ENCODE assay signal across 18 cellular contexts in genomic region chr11:128239224-128239790, GRCh38.
DNase-seq lines count a peak whose midpoint lies in the region; ATAC-seq, FAIRE-seq and TF ChIP-seq lines count a peak whose summit lies in the region.
"Had no signal": no experiment of that assay in that cellular context is flagged by ENCODE, and none has a peak within 500 bp of the region (broad histone marks: within the 10 kb centered on the region; RNA-seq: fewer than 3 reads in every experiment).

No MANE protein-coding gene starts in this region.

- H3K9ac ChIP-seq in Karpas-422 (ENCODE audit: low read length) (no peak overlapping the region), GM12878 (ENCODE audit: control insufficient read depth, insufficient read depth, low read length) (no peak overlapping the region)

- no peak for FAIRE-seq in GM12878 (lab: Jason Lieb, UNC)
- FAIRE-seq: bronchial epithelial cell had no signal

- no peak for DNase-seq in activated CD8-positive, alpha-beta memory T cell treated with anti-CD3 and anti-CD28 coated beads, Interleukin-2, amount 10 ng/mL, durations not matched to agents 7 days and 5 days
- DNase-seq in activated CD8-positive, alpha-beta memory T cell treated with anti-CD3 and anti-CD28 coated beads for 24 hours, result no peak
- no peak for DNase-seq in Karpas-422
- no peak for DNase-seq in GM12878 (ENCODE audit: low read depth, low spot score)
- no peak for DNase-seq in stimulated activated effector memory CD8-positive, alpha-beta T cell treated with anti-CD3 and anti-CD28 coated beads, Interleukin-12 subunit alpha, Interleukin-12 subunit beta, amount 100 ng/mL, for 72 hours (ENCODE audit: low spot score in 2 of 2)
- DNase-seq in stimulated activated CD4-positive, alpha-beta T cell treated with anti-CD3 and anti-CD28 coated beads, Interleukin-12 subunit alpha, Interleukin-12 subunit beta, amount 100 ng/mL, for 4 hours, result no peak
- DNase-seq in stimulated activated CD4-positive, alpha-beta T cell treated with anti-CD3 and anti-CD28 coated beads, Interleukin-4, amount 100 ng/mL, for 1 hour, result no peak
- DNase-seq: ACHN, mammary epithelial cell, NCI-H1048, NCI-H2171 treated with DMSO at 0.1 percent for 48 hours, ovary, spleen, WERI-Rb-1 had no signal

- H3K9me2 ChIP-seq in Karpas-422 (replicated peaks; ENCODE audit: insufficient read depth, low read length), result no peaks in the 10 kb centered on the region

- H3K36me3 Mint-ChIP-seq in activated CD8-positive, alpha-beta memory T cell treated with anti-CD3 and anti-CD28 coated beads, Interleukin-2, amount 10 ng/mL, durations not matched to agents 7 days and 5 days, result no peaks in the 10 kb centered on the region
- H3K36me3 Mint-ChIP-seq in stimulated activated effector memory CD8-positive, alpha-beta T cell treated with anti-CD3 and anti-CD28 coated beads, Interleukin-12 subunit alpha, Interleukin-12 subunit beta, amount 100 ng/mL, for 72 hours, result no peaks in the 10 kb centered on the region

- H3K9me3 Mint-ChIP-seq in activated CD8-positive, alpha-beta memory T cell treated with anti-CD3 and anti-CD28 coated beads, Interleukin-2, amount 10 ng/mL, durations not matched to agents 7 days and 5 days (ENCODE audit: low read depth), result peaks cover 3% of the 10 kb centered on the region
- H3K9me3 Mint-ChIP-seq in stimulated activated effector memory CD8-positive, alpha-beta T cell treated with anti-CD3 and anti-CD28 coated beads, Interleukin-12 subunit alpha, Interleukin-12 subunit beta, amount 100 ng/mL, for 72 hours, result no peaks in the 10 kb centered on the region

- H3K79me2 ChIP-seq in Karpas-422 (ENCODE audit: low read length), result no peaks in the 10 kb centered on the region
- H3K79me2 ChIP-seq in GM12878 (ENCODE audit: control insufficient read depth, insufficient read depth, low read length), result no peaks in the 10 kb centered on the region

- in situ Hi-C loops in GM12878 (cut with MboI), result no loop called here

- TF ChIP-seq RAD21 in GM12878 (IDR thresholded peaks at IDR 0.05; ENCODE audit: insufficient read depth, low read depth, low read length), result no peak

- 51% methylated on average over 4 of the region's 4 CpGs for WGBS in GM12878 (ENCODE audit: insufficient coverage, insufficient replicate concordance, low lambda C conversion rate, missing lambda C conversion rate)

- intact Hi-C loops in GM12878 (cut with micrococcal nuclease; ENCODE audit: unreplicated experiment), result no loop called here

- no peaks in the 10 kb centered on the region for H3K9me3 ChIP-seq in Karpas-422 (ENCODE audit: low read length)
- H3K9me3 ChIP-seq in GM12878 (replicated peaks; ENCODE audit: control insufficient read depth, insufficient read depth, low read length), result no peaks in the 10 kb centered on the region
- H3K9me3 ChIP-seq: gastroesophageal sphincter, ovary, spleen, suprapubic skin had no signal

- no peaks in the 10 kb centered on the region for H3K27me3 Mint-ChIP-seq in activated CD8-positive, alpha-beta memory T cell treated with anti-CD3 and anti-CD28 coated beads, Interleukin-2, amount 10 ng/mL, durations not matched to agents 7 days and 5 days

- ATAC-seq in activated CD8-positive, alpha-beta memory T cell treated with anti-CD3 and anti-CD28 coated beads, Interleukin-2, amount 10 ng/mL, durations not matched to agents 7 days and 5 days, result peak; percentile 30
- peak; percentile 47 for ATAC-seq in GM12878
- peak; percentile 63 for ATAC-seq in stimulated activated effector memory CD8-positive, alpha-beta T cell treated with anti-CD3 and anti-CD28 coated beads, Interleukin-12 subunit alpha, Interleukin-12 subunit beta, amount 100 ng/mL, for 72 hours
- ATAC-seq in HG02588 (IDR thresholded peaks at IDR 0.05; ENCODE audit: unreplicated experiment), result no peak
- ATAC-seq: gastroesophageal sphincter had no signal

- H3K4me1 Mint-ChIP-seq in activated CD8-positive, alpha-beta memory T cell treated with anti-CD3 and anti-CD28 coated beads, Interleukin-2, amount 10 ng/mL, durations not matched to agents 7 days and 5 days, result peaks cover 18% of the 10 kb centered on the region
- peaks cover 21% of the 10 kb centered on the region for H3K4me1 Mint-ChIP-seq in stimulated activated effector memory CD8-positive, alpha-beta T cell treated with anti-CD3 and anti-CD28 coated beads, Interleukin-12 subunit alpha, Interleukin-12 subunit beta, amount 100 ng/mL, for 72 hours

- BruUV-seq in GM12878 (replicated peaks; lab: Mats Ljungman, UMichigan), result no TSS peak

- no peak overlapping the region for H3K4me2 ChIP-seq in Karpas-422 (ENCODE audit: low read depth, low read length, poor library complexity, severe bottlenecking)
- no peak overlapping the region for H3K4me2 ChIP-seq in GM12878 (ENCODE audit: control insufficient read depth, insufficient read depth)

- H3K27ac Mint-ChIP-seq in activated CD8-positive, alpha-beta memory T cell treated with anti-CD3 and anti-CD28 coated beads, Interleukin-2, amount 10 ng/mL, durations not matched to agents 7 days and 5 days, result peak overlapping the region; percentile 85
- peak overlapping the region; percentile 89 for H3K27ac Mint-ChIP-seq in stimulated activated effector memory CD8-positive, alpha-beta T cell treated with anti-CD3 and anti-CD28 coated beads, Interleukin-12 subunit alpha, Interleukin-12 subunit beta, amount 100 ng/mL, for 72 hours

- peaks cover 3% of the 10 kb centered on the region for H3K4me1 ChIP-seq in Karpas-422 (ENCODE audit: low read length)
- no peaks in the 10 kb centered on the region for H3K4me1 ChIP-seq in GM12878 (ENCODE audit: control insufficient read depth, insufficient read depth, low read length)

- POLR2A ChIA-PET in GM12878 (lab: Charles Lee), result no interaction called here

- TF ChIP-seq POLR2A in GM12878 (IDR thresholded peaks at IDR 0.05; ENCODE audit: low read depth, low read length), result no peak

- H4K20me1 ChIP-seq in Karpas-422 (ENCODE audit: insufficient read depth, low read depth, low read length) (no peaks in the 10 kb centered on the region), GM12878 (ENCODE audit: control insufficient read depth, insufficient read depth) (no peaks in the 10 kb centered on the region)

- TF ChIP-seq EP300 in GM12878 (IDR thresholded peaks at IDR 0.05; ENCODE audit: borderline replicate concordance in 1 of 2, control insufficient read depth in 1 of 2, low read depth in 2 of 2, low read length in 2 of 2), result no peak

- H3K27ac ChIP-seq in Karpas-422 (ENCODE audit: low read length) (no peak overlapping the region), GM12878 (ENCODE audit: control insufficient read depth, insufficient read depth) (no peak overlapping the region)
- H3K27ac ChIP-seq: gastroesophageal sphincter, ovary, suprapubic skin, WERI-Rb-1 had no signal

- H3K27me3 ChIP-seq in Karpas-422 (ENCODE audit: low read length) (no peaks in the 10 kb centered on the region), GM12878 (replicated peaks in 1 of 2; ENCODE audit: control insufficient read depth in 2 of 2, insufficient read depth in 2 of 2, low read length in 1 of 2) (0 out of 4 replicates have a peak, but pooled peaks cover 0 to 2% of the 10 kb centered on the region in 2 experiments)
- H3K27me3 ChIP-seq: gastroesophageal sphincter, ovary, spleen, suprapubic skin had no signal

- 0 out of 2 replicates have a peak overlapping the region, but pooled peaks have one; percentile 32 for H2AFZ ChIP-seq in Karpas-422 (ENCODE audit: low read length)
- no peak overlapping the region for H2AFZ ChIP-seq in GM12878 (ENCODE audit: control insufficient read depth, low read depth, low read length)

- SMC1A ChIA-PET in GM12878 (lab: Charles Lee; ENCODE audit: uncharacterized antibody, unreplicated experiment), result no interaction called here

- no peak for TF ChIP-seq CTCF in GM12878 (IDR thresholded peaks at IDR 0.05 in 2 of 3, conservative IDR thresholded peaks at IDR 0.05 in 1 of 3; ENCODE audit: control insufficient read depth in 2 of 3, extremely low read depth in 1 of 3, insufficient read depth in 1 of 3, low read depth in 3 of 3, low read length in 3 of 3)

- H3K36me3 ChIP-seq in Karpas-422 (ENCODE audit: insufficient read depth, low read length) (no peaks in the 10 kb centered on the region), GM12878 (ENCODE audit: control insufficient read depth in 2 of 2, insufficient read depth in 2 of 2, low read length in 1 of 2) (no peaks in the 10 kb centered on the region)
- H3K36me3 ChIP-seq: gastroesophageal sphincter, ovary, spleen, suprapubic skin, WERI-Rb-1 had no signal

- RAD21 ChIA-PET in GM12878 (lab: Charles Lee; ENCODE audit: unreplicated experiment), result interaction anchor here (0.6 kb wide), 1 partner anchor 286 kb away, joined by 3 read pairs; no protein-coding TSS in a partner anchor

- CTCF ChIA-PET in activated CD8-positive, alpha-beta memory T cell treated with anti-CD3 and anti-CD28 coated beads, Interleukin-2, amount 10 ng/mL, durations not matched to agents 7 days and 5 days (lab: Charles Lee), result interaction anchor here (0.6 to 0.9 kb wide), 2 partner anchors 12 to 41 kb away, joined by 3 read pairs; no protein-coding TSS in a partner anchor
- CTCF ChIA-PET in GM12878 (lab: Yijun Ruan, JAX), result no interaction called here

- peak overlapping the region; percentile 23 for H3K4me3 Mint-ChIP-seq in activated CD8-positive, alpha-beta memory T cell treated with anti-CD3 and anti-CD28 coated beads, Interleukin-2, amount 10 ng/mL, durations not matched to agents 7 days and 5 days
- H3K4me3 Mint-ChIP-seq in stimulated activated effector memory CD8-positive, alpha-beta T cell treated with anti-CD3 and anti-CD28 coated beads, Interleukin-12 subunit alpha, Interleukin-12 subunit beta, amount 100 ng/mL, for 72 hours, result peak overlapping the region; percentile 53

- H3K4me3 ChIP-seq in Karpas-422 (ENCODE audit: low read length) (no peak overlapping the region), GM12878 (no peak overlapping the region)
- H3K4me3 ChIP-seq: gastroesophageal sphincter, ovary, spleen, suprapubic skin had no signal
